ENCODE assay signal across 8 cellular contexts in the genomic region with DNA sequence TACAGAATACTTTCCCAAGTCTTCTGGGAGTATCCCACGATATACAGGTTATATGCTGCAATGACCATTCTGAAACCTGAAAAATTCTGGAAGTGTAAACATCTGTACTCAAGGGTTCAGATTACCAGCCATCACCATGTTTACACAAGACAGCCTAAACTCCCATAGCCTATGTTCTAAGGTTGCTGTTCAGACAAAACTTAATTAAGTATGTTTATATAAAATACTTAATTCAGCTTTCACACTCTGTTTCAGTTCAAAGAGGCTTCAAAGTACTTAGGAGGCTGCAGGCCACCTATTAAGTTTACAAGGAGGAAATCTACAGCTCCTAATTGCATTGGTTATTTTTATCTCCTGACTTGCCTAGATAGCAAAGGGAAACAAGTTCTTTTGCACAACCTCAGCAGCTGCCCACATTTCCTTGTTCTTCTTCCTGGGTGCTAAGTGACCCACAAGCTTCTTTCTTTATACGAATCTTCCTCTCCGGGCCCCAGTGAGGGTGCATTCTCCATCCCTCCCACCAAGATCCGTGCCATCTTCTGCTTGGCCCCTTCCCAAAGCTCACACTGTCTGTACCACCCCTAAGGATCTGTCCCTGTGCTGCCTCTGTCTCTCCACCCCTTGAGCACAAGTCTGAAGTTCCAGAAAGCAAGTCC. TPM values are rescaled to one million over a fixed set of nuclear protein-coding genes. Genes with fewer than 3 reads are reported as not detected.
DNase-seq lines count a peak whose midpoint lies in the region; ATAC-seq lines count a peak whose summit lies in the region.

No MANE protein-coding gene starts in this region.

- peaks cover 64% of the 10 kb centered on the region for H3K79me2 ChIP-seq in ACC112 (ENCODE audit: control insufficient read depth, insufficient read depth, low read length, unreplicated experiment)

- H2AFZ ChIP-seq in ACC112 (ENCODE audit: low read length, unreplicated experiment): no peak overlapping the region

- peak overlapping the region; percentile 96 for H3K4me3 ChIP-seq in ACC112 (ENCODE audit: low read depth, low read length)
- H3K4me3 ChIP-seq in H7 (ENCODE audit: insufficient read depth, low read depth, low read length): no peak overlapping the region

- H3K27ac ChIP-seq in ACC112 (ENCODE audit: low read depth, low read length): peak overlapping the region; percentile 87; the same call in 1 of the 2 replicates

- intact Hi-C loops in activated T-helper 1 cell treated with anti-CD3 and anti-CD28 coated beads, Interleukin-12 subunit alpha, Interleukin-12 subunit beta, Interleukin-2, Interleukin-4 antibody, amounts not matched to agents 30 ng/mL and 10 ng/mL and 1 ng/mL, durations not matched to agents 14 hours and 24 hours and 36 hours (cut with micrococcal nuclease): loop anchor here (1.0 to 5.0 kb wide), 4 partner anchors 51 to 927 kb away; partner anchors contain the start of gene LETM1

- H3K27me3 ChIP-seq in ACC112 (ENCODE audit: insufficient read depth, low read length): no peaks in the 10 kb centered on the region
- no peaks in the 10 kb centered on the region for H3K27me3 ChIP-seq in H7 (ENCODE audit: control insufficient read depth, insufficient read depth, low read length)

- no peaks in the 10 kb centered on the region for H3K9me3 Mint-ChIP-seq in activated T-helper 1 cell treated with anti-CD3 and anti-CD28 coated beads, Interleukin-12 subunit alpha, Interleukin-12 subunit beta, Interleukin-2, Interleukin-4 antibody, amounts not matched to agents 30 ng/mL and 10 ng/mL and 1 ng/mL, durations not matched to agents 14 hours and 24 hours and 36 hours

- H3K36me3 ChIP-seq in ACC112 (ENCODE audit: insufficient read depth, low read length): no peaks in the 10 kb centered on the region
- no peaks in the 10 kb centered on the region for H3K36me3 ChIP-seq in H7 (replicated peaks; ENCODE audit: control insufficient read depth, insufficient read depth, low read length)

- H3K27ac Mint-ChIP-seq in activated T-helper 1 cell treated with anti-CD3 and anti-CD28 coated beads, Interleukin-12 subunit alpha, Interleukin-12 subunit beta, Interleukin-2, Interleukin-4 antibody, amounts not matched to agents 30 ng/mL and 10 ng/mL and 1 ng/mL, durations not matched to agents 14 hours and 24 hours and 36 hours: peak overlapping the region; percentile 90

- peaks cover 14% of the 10 kb centered on the region for H3K4me1 ChIP-seq in ACC112 (ENCODE audit: control insufficient read depth, insufficient read depth, low read length, unreplicated experiment)

- H3K27me3 Mint-ChIP-seq in activated T-helper 1 cell treated with anti-CD3 and anti-CD28 coated beads, Interleukin-12 subunit alpha, Interleukin-12 subunit beta, Interleukin-2, Interleukin-4 antibody, amounts not matched to agents 30 ng/mL and 10 ng/mL and 1 ng/mL, durations not matched to agents 14 hours and 24 hours and 36 hours (ENCODE audit: insufficient read depth): no peaks in the 10 kb centered on the region

- H3K36me3 Mint-ChIP-seq in activated T-helper 1 cell treated with anti-CD3 and anti-CD28 coated beads, Interleukin-12 subunit alpha, Interleukin-12 subunit beta, Interleukin-2, Interleukin-4 antibody, amounts not matched to agents 30 ng/mL and 10 ng/mL and 1 ng/mL, durations not matched to agents 14 hours and 24 hours and 36 hours (ENCODE audit: low read depth): peaks cover 7% of the 10 kb centered on the region

- DNase-seq in H7: peak; percentile 17
- DNase-seq in activated T-helper 1 cell treated with anti-CD3 and anti-CD28 coated beads, Interleukin-12 subunit alpha, Interleukin-12 subunit beta, Interleukin-2, Interleukin-4 antibody, amounts not matched to agents 30 ng/mL and 10 ng/mL and 1 ng/mL, durations not matched to agents 14 hours and 24 hours and 36 hours (ENCODE audit: low spot score): no peak
- peak; percentile 52 for DNase-seq in medulla oblongata (ENCODE audit: extremely low spot score)
- no peak for DNase-seq in NCI-H1092 treated with DMSO at 0.1 percent for 48 hours (lab: John Stamatoyannopoulos, UW)
- DNase-seq in A172 (ENCODE audit: low spot score): no peak

- no peak for ATAC-seq in GM18502 (IDR thresholded peaks at IDR 0.05; ENCODE audit: poor library complexity, unreplicated experiment)
- ATAC-seq in HG02884 (IDR thresholded peaks at IDR 0.05; ENCODE audit: unreplicated experiment): no peak

- H3K4me3 Mint-ChIP-seq in activated T-helper 1 cell treated with anti-CD3 and anti-CD28 coated beads, Interleukin-12 subunit alpha, Interleukin-12 subunit beta, Interleukin-2, Interleukin-4 antibody, amounts not matched to agents 30 ng/mL and 10 ng/mL and 1 ng/mL, durations not matched to agents 14 hours and 24 hours and 36 hours: peak overlapping the region; percentile 97

- H3K4me1 Mint-ChIP-seq in activated T-helper 1 cell treated with anti-CD3 and anti-CD28 coated beads, Interleukin-12 subunit alpha, Interleukin-12 subunit beta, Interleukin-2, Interleukin-4 antibody, amounts not matched to agents 30 ng/mL and 10 ng/mL and 1 ng/mL, durations not matched to agents 14 hours and 24 hours and 36 hours (ENCODE audit: low read depth): peaks cover 44% of the 10 kb centered on the region

RNA-seq across cellular contexts. Expression of gene GAK, which starts 2.0 kb away (rescaled TPM):
- 77.4 and 85.1 TPM in 2 replicates for total RNA-seq in H7 (2014; rRNA removed; shearing (Covaris generic))
- total RNA-seq in activated T-helper 1 cell treated with anti-CD3 and anti-CD28 coated beads, Interleukin-12 subunit alpha, Interleukin-12 subunit beta, Interleukin-2, Interleukin-4 antibody, amounts not matched to agents 30 ng/mL and 10 ng/mL and 1 ng/mL, durations not matched to agents 14 hours and 24 hours and 36 hours: 146 and 149 TPM in 2 replicates
- 71.8 and 81.1 TPM in 2 replicates for total RNA-seq in A172 (2014; rRNA removed; shearing (Covaris generic))

RNA-seq across cellular contexts. Expression of gene TMEM175, which starts 2.2 kb away (rescaled TPM):
- 6.5 and 8.4 TPM in 2 replicates for total RNA-seq in H7 (2014; rRNA removed; shearing (Covaris generic))
- total RNA-seq in activated T-helper 1 cell treated with anti-CD3 and anti-CD28 coated beads, Interleukin-12 subunit alpha, Interleukin-12 subunit beta, Interleukin-2, Interleukin-4 antibody, amounts not matched to agents 30 ng/mL and 10 ng/mL and 1 ng/mL, durations not matched to agents 14 hours and 24 hours and 36 hours: 15.4 and 16.2 TPM in 2 replicates
- total RNA-seq in A172 (2014; rRNA removed; shearing (Covaris generic)): 26.2 and 27.5 TPM in 2 replicates

RNA-seq across cellular contexts. Expression of gene DGKQ, which starts 43.3 kb away (rescaled TPM):
- 19.4 and 26.7 TPM in 2 replicates for total RNA-seq in H7 (2014; rRNA removed; shearing (Covaris generic))
- 17.8 and 18.0 TPM in 2 replicates for total RNA-seq in activated T-helper 1 cell treated with anti-CD3 and anti-CD28 coated beads, Interleukin-12 subunit alpha, Interleukin-12 subunit beta, Interleukin-2, Interleukin-4 antibody, amounts not matched to agents 30 ng/mL and 10 ng/mL and 1 ng/mL, durations not matched to agents 14 hours and 24 hours and 36 hours
- total RNA-seq in A172 (2014; rRNA removed; shearing (Covaris generic)): 17.4 and 25.0 TPM in 2 replicates

RNA-seq across cellular contexts. Expression of gene IDUA, which starts 56.7 kb away (rescaled TPM):
- 4.6 TPM in 2 replicates for total RNA-seq in H7 (2014; rRNA removed; shearing (Covaris generic))
- total RNA-seq in activated T-helper 1 cell treated with anti-CD3 and anti-CD28 coated beads, Interleukin-12 subunit alpha, Interleukin-12 subunit beta, Interleukin-2, Interleukin-4 antibody, amounts not matched to agents 30 ng/mL and 10 ng/mL and 1 ng/mL, durations not matched to agents 14 hours and 24 hours and 36 hours: 33.8 and 34.3 TPM in 2 replicates
- 14.1 and 16.1 TPM in 2 replicates for total RNA-seq in A172 (2014; rRNA removed; shearing (Covaris generic))

Comparison
In these comparisons a context has a peak if more than half of its experiments do, and no peak if none do; other contexts are left out.
1. DNase-seq: peak in H7 (single experiment) and medulla oblongata (single experiment); none in activated T-helper 1 cell treated with anti-CD3 and anti-CD28 coated beads, Interleukin-12 subunit alpha, Interleukin-12 subunit beta, Interleukin-2, Interleukin-4 antibody, amounts not matched to agents 30 ng/mL and 10 ng/mL and 1 ng/mL, durations not matched to agents 14 hours and 24 hours and 36 hours (single experiment), NCI-H1092 treated with DMSO at 0.1 percent for 48 hours (single experiment) and A172 (single experiment).